2 cellular contexts compared by ENCODE assay signal in the genomic region with DNA sequence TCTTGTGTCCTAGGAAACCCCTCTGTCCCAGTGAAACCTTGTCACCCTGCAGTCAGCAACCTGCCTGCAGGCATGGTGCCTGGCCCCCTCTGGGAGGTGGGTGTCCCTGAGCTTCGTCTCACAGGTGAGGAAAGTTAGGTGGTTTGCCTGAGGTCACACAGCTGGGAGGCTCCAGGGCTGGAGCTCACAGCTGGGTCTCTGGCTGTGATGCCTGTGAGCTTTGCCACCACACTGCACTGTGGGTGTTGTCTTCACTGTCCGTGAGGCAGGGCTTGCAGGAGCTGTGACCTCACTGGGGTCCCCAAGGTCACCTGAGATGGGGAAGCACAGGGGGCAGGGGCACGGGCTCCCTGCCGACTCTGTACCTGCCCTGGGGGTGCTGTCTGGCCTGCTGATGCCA.
TF ChIP-seq lines count a peak whose summit lies in the region.

No MANE protein-coding gene starts in this region.

TF ChIP-seq in A549, 52 proteins besides CTCF, POLR2A, EP300 and RAD21 (continued from another document):
- TF ChIP-seq HMGXB4 (CRISPR knock-in tag; IDR thresholded peaks at IDR 0.05; ENCODE audit: borderline replicate concordance) = no peak
- TF ChIP-seq, protein P1, sequence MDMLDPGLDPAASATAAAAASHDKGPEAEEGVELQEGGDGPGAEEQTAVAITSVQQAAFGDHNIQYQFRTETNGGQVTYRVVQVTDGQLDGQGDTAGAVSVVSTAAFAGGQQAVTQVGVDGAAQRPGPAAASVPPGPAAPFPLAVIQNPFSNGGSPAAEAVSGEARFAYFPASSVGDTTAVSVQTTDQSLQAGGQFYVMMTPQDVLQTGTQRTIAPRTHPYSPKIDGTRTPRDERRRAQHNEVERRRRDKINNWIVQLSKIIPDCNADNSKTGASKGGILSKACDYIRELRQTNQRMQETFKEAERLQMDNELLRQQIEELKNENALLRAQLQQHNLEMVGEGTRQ (IDR thresholded peaks at IDR 0.05) = no peak
TF ChIP-seq in A549: peak in this region for 0.

TF ChIP-seq in WTC11, 78 proteins besides CTCF, POLR2A, EP300 and RAD21 (continued from another document):
- TF ChIP-seq ZBTB43 (CRISPR knock-in tag; IDR thresholded peaks at IDR 0.05) (no peak), ATF1 (CRISPR knock-in tag; IDR thresholded peaks at IDR 0.05) (no peak), SMAD4 (CRISPR knock-in tag; IDR thresholded peaks at IDR 0.05) (no peak), NR2C2 (CRISPR knock-in tag; IDR thresholded peaks at IDR 0.05) (no peak), TCF7 (CRISPR knock-in tag; IDR thresholded peaks at IDR 0.05; ENCODE audit: low read depth) (no peak), ZNF671 (CRISPR knock-in tag; IDR thresholded peaks at IDR 0.05) (no peak), NFATC4 (CRISPR knock-in tag; IDR thresholded peaks at IDR 0.05) (no peak), GRHL2 (CRISPR knock-in tag; IDR thresholded peaks at IDR 0.05; ENCODE audit: insufficient replicate concordance, severe bottlenecking) (no peak), ZNF219 (CRISPR knock-in tag; IDR thresholded peaks at IDR 0.05; ENCODE audit: borderline replicate concordance) (no peak), ZNF138 (CRISPR knock-in tag; conservative IDR thresholded peaks at IDR 0.05) (no peak), ZNF396 (CRISPR knock-in tag; IDR thresholded peaks at IDR 0.05; ENCODE audit: borderline replicate concordance) (no peak), ZNF232 (CRISPR knock-in tag; IDR thresholded peaks at IDR 0.05) (no peak)
- TF ChIP-seq, protein P2, sequence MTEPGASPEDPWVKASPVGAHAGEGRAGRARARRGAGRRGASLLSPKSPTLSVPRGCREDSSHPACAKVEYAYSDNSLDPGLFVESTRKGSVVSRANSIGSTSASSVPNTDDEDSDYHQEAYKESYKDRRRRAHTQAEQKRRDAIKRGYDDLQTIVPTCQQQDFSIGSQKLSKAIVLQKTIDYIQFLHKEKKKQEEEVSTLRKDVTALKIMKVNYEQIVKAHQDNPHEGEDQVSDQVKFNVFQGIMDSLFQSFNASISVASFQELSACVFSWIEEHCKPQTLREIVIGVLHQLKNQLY (CRISPR knock-in tag; IDR thresholded peaks at IDR 0.05) = no peak
- TF ChIP-seq, protein P3, sequence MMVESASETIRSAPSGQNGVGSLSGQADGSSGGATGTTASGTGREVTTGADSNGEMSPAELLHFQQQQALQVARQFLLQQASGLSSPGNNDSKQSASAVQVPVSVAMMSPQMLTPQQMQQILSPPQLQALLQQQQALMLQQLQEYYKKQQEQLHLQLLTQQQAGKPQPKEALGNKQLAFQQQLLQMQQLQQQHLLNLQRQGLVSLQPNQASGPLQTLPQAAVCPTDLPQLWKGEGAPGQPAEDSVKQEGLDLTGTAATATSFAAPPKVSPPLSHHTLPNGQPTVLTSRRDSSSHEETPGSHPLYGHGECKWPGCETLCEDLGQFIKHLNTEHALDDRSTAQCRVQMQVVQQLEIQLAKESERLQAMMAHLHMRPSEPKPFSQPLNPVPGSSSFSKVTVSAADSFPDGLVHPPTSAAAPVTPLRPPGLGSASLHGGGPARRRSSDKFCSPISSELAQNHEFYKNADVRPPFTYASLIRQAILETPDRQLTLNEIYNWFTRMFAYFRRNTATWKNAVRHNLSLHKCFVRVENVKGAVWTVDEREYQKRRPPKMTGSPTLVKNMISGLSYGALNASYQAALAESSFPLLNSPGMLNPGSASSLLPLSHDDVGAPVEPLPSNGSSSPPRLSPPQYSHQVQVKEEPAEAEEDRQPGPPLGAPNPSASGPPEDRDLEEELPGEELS (CRISPR knock-in tag; IDR thresholded peaks at IDR 0.05) = no peak
- TF ChIP-seq, protein P4, sequence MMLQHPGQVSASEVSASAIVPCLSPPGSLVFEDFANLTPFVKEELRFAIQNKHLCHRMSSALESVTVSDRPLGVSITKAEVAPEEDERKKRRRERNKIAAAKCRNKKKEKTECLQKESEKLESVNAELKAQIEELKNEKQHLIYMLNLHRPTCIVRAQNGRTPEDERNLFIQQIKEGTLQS (CRISPR knock-in tag; conservative IDR thresholded peaks at IDR 0.05) = no peak
- TF ChIP-seq, protein P5, sequence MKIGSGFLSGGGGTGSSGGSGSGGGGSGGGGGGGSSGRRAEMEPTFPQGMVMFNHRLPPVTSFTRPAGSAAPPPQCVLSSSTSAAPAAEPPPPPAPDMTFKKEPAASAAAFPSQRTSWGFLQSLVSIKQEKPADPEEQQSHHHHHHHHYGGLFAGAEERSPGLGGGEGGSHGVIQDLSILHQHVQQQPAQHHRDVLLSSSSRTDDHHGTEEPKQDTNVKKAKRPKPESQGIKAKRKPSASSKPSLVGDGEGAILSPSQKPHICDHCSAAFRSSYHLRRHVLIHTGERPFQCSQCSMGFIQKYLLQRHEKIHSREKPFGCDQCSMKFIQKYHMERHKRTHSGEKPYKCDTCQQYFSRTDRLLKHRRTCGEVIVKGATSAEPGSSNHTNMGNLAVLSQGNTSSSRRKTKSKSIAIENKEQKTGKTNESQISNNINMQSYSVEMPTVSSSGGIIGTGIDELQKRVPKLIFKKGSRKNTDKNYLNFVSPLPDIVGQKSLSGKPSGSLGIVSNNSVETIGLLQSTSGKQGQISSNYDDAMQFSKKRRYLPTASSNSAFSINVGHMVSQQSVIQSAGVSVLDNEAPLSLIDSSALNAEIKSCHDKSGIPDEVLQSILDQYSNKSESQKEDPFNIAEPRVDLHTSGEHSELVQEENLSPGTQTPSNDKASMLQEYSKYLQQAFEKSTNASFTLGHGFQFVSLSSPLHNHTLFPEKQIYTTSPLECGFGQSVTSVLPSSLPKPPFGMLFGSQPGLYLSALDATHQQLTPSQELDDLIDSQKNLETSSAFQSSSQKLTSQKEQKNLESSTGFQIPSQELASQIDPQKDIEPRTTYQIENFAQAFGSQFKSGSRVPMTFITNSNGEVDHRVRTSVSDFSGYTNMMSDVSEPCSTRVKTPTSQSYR (CRISPR knock-in tag; IDR thresholded peaks at IDR 0.05) = no peak
TF ChIP-seq in WTC11: peak in this region for 0.
